17 cellular contexts compared by ENCODE assay signal in genomic region chr4:124610214-124610613, GRCh38.
DNase-seq lines count a peak whose midpoint lies in the region; ATAC-seq and TF ChIP-seq lines count a peak whose summit lies in the region.
"Had no signal": no experiment of that assay in that cellular context is flagged by ENCODE, and none has a peak within 500 bp of the region (broad histone marks: within the 10 kb centered on the region; RNA-seq: fewer than 3 reads in every experiment).

No MANE protein-coding gene starts in this region.

- no peaks in the 10 kb centered on the region for H3K4me1 Mint-ChIP-seq in nephron progenitor cell
- H3K4me1 Mint-ChIP-seq: CD8-positive, alpha-beta memory T cell had no signal

- no peaks in the 10 kb centered on the region for H3K27me3 Mint-ChIP-seq in nephron progenitor cell (ENCODE audit: low read depth, poor library complexity)
- H3K27me3 Mint-ChIP-seq: CD8-positive, alpha-beta memory T cell had no signal

- H3K36me3 Mint-ChIP-seq in nephron progenitor cell (ENCODE audit: low read depth): no peaks in the 10 kb centered on the region
- H3K36me3 Mint-ChIP-seq: CD8-positive, alpha-beta memory T cell had no signal

- H3K4me3 ChIP-seq in epithelial cell of esophagus (ENCODE audit: low read length): no peak overlapping the region
- H3K4me3 ChIP-seq: BLaER1, HAP-1, K562 had no signal

- no peak overlapping the region for H3K4me3 Mint-ChIP-seq in nephron progenitor cell
- H3K4me3 Mint-ChIP-seq: CD8-positive, alpha-beta memory T cell had no signal

- DNase-seq in DMS53 (lab: John Stamatoyannopoulos, UW): peak; percentile 8
- DNase-seq in DMS53 treated with DMSO at 0.1 percent for 48 hours (lab: John Stamatoyannopoulos, UW; ENCODE audit: unreplicated experiment): no peak
- peak; percentile 93 for DNase-seq in epithelial cell of esophagus (ENCODE audit: low read depth)
- DNase-seq in nephron progenitor cell: no peak
- DNase-seq in ureter (ENCODE audit: low spot score): peak; percentile 46
- DNase-seq in activated CD4-positive, alpha-beta T cell treated with anti-CD3 and anti-CD28 coated beads, Interleukin-2, amount 50 U/mL, for 48 hours: no peak
- no peak for DNase-seq in SKM-1 (lab: John Stamatoyannopoulos, UW; ENCODE audit: unreplicated experiment)
- DNase-seq: CD8-positive, alpha-beta memory T cell; NCI-H1048; NCI-H2107; NCI-H446 treated with DMSO at 0.1 percent for 48 hours; NCI-H748 treated with DMSO at 0.1 percent for 48 hours had no signal

- peak overlapping the region; percentile 31 for H3K27ac Mint-ChIP-seq in nephron progenitor cell
- H3K27ac Mint-ChIP-seq: CD8-positive, alpha-beta memory T cell had no signal

- no peak for ATAC-seq in HG03135 (IDR thresholded peaks at IDR 0.05; ENCODE audit: unreplicated experiment)
- ATAC-seq: K562, Right ventricle myocardium inferior had no signal

- H3K9me3 Mint-ChIP-seq in nephron progenitor cell: peaks cover 10% of the 10 kb centered on the region

- TF ChIP-seq CTCF in epithelial cell of esophagus (IDR thresholded peaks at IDR 0.05; ENCODE audit: insufficient read depth, low read depth, low read length, missing control alignments) (no peak), nephron progenitor cell (IDR thresholded peaks at IDR 0.05) (no peak)

Comparison
In these comparisons a context has a peak if more than half of its experiments do, and no peak if none do; other contexts are left out.
1. DNase-seq: peak in DMS53 (single experiment), epithelial cell of esophagus (single experiment) and ureter (single experiment); none in DMS53 treated with DMSO at 0.1 percent for 48 hours (single experiment), nephron progenitor cell (single experiment), activated CD4-positive, alpha-beta T cell treated with anti-CD3 and anti-CD28 coated beads, Interleukin-2, amount 50 U/mL, for 48 hours (0 of 2) and SKM-1 (single experiment).